Comparison of ENCODE assay signal across 11 cellular contexts in genomic region chr17:915416-916201, GRCh38.
A peak's percentile ranks its signal among the peaks of the same experiment; 100 is the strongest.
DNase-seq lines count a peak whose midpoint lies in the region; ATAC-seq and TF ChIP-seq lines count a peak whose summit lies in the region.
"Had no signal": no experiment of that assay in that cellular context is flagged by ENCODE, and none has a peak within 500 bp of the region (broad histone marks: within the 10 kb centered on the region; RNA-seq: fewer than 3 reads in every experiment).

No MANE protein-coding gene starts in this region.

- H3K4me3 ChIP-seq in HL-60 (replicated peaks; ENCODE audit: insufficient read depth, low read length) (no peak overlapping the region), RWPE2 (ENCODE audit: severe bottlenecking) (no peak overlapping the region), gastroesophageal sphincter (no peak overlapping the region)

- H3K9me3 ChIP-seq in RWPE2 (ENCODE audit: severe bottlenecking): no peaks in the 10 kb centered on the region
- no peaks in the 10 kb centered on the region for H3K9me3 ChIP-seq in gastroesophageal sphincter

- WGBS in gastroesophageal sphincter (ENCODE audit: low coverage in 1 of 2), 2 donors: 31 to 48% methylated on average over 8 to 10 of the region's 11 CpGs

- DNase-seq in HL-60 (ENCODE audit: low read depth in 1 of 2, low spot score in 1 of 2) (peak in 1 of 2 experiments; percentile 83), RWPE2 (ENCODE audit: low spot score) (no peak), pulmonary artery endothelial cell (ENCODE audit: low read depth, low spot score) (peak; percentile 77), hepatic stellate cell (ENCODE audit: low spot score) (no peak)
- DNase-seq: activated CD8-positive, alpha-beta memory T cell treated with anti-CD3 and anti-CD28 coated beads for 24 hours; EL; GOT3 had no signal

- H3K27ac ChIP-seq in HL-60 (replicated peaks) (peak overlapping the region; percentile 71), RWPE2 (ENCODE audit: poor library complexity, severe bottlenecking) (peak overlapping the region; percentile 94), gastroesophageal sphincter (peak overlapping the region; percentile 25 to 78 (median 68))

- TF ChIP-seq POLR2A in gastroesophageal sphincter (IDR thresholded peaks at IDR 0.05): no peak

- H3K4me1 ChIP-seq in RWPE2 (ENCODE audit: insufficient read depth, poor library complexity, severe bottlenecking): peaks cover 44% of the 10 kb centered on the region
- peaks cover 0 to 57% (median 0%) of the 10 kb centered on the region in 3 donors for H3K4me1 ChIP-seq in gastroesophageal sphincter

- no peak for TF ChIP-seq EP300 in gastroesophageal sphincter (IDR thresholded peaks at IDR 0.05)

- no peak for TF ChIP-seq CTCF in HL-60 (IDR thresholded peaks at IDR 0.05; ENCODE audit: insufficient read depth, low read length)
- no peak for TF ChIP-seq CTCF in RWPE2 (IDR thresholded peaks at IDR 0.05; ENCODE audit: poor library complexity, severe bottlenecking)
- TF ChIP-seq CTCF in gastroesophageal sphincter (IDR thresholded peaks at IDR 0.05): no peak

- H3K36me3 ChIP-seq in RWPE2 (ENCODE audit: low read depth): peaks cover 12% of the 10 kb centered on the region
- no peaks in the 10 kb centered on the region for H3K36me3 ChIP-seq in gastroesophageal sphincter

- ATAC-seq in RWPE2 (ENCODE audit: low read depth): peak; percentile 56
- peak; percentile 73 for ATAC-seq in gastroesophageal sphincter
- no peak for ATAC-seq in GM18870 (IDR thresholded peaks at IDR 0.05; ENCODE audit: unreplicated experiment)
- ATAC-seq in HG02884 (IDR thresholded peaks at IDR 0.05; ENCODE audit: unreplicated experiment): no peak
- no peak for ATAC-seq in GM18502 (IDR thresholded peaks at IDR 0.05; ENCODE audit: poor library complexity, unreplicated experiment)

- H3K27me3 ChIP-seq in HL-60 (ENCODE audit: insufficient read depth, poor library complexity, severe bottlenecking) (no peaks in the 10 kb centered on the region), RWPE2 (ENCODE audit: insufficient read depth, poor library complexity, severe bottlenecking) (no peaks in the 10 kb centered on the region), gastroesophageal sphincter (no peaks in the 10 kb centered on the region)

Comparison
In these comparisons a context has a peak if more than half of its experiments do, and no peak if none do; other contexts are left out.
1. ATAC-seq: peak in RWPE2 (single experiment) and gastroesophageal sphincter (single experiment); none in GM18870 (single experiment), HG02884 (single experiment) and GM18502 (single experiment).
2. Peak in every context shown above with its lines, with median percentiles within 50 percentile points of each other: H3K27ac ChIP-seq.